28 cellular contexts compared by ENCODE assay signal in genomic region chr12:68903511-68903910, GRCh38.
"Had no signal": no experiment of that assay in that cellular context is flagged by ENCODE, and none has a peak within 500 bp of the region (broad histone marks: within the 10 kb centered on the region; RNA-seq: fewer than 3 reads in every experiment).

No MANE protein-coding gene starts in this region.

- ATAC-seq: Panc1, Right ventricle myocardium inferior, WTC11 had no signal

- H3K36me3 ChIP-seq: SJCRH30 had no signal

- H3K36me3 Mint-ChIP-seq: activated naive CD4-positive, alpha-beta T cell treated with anti-CD3 and anti-CD28 coated beads, Interleukin-2, amount 10 ng/mL, durations not matched to agents 7 days and 5 days; WTC11 had no signal

- DNase-seq: activated CD4-positive, alpha-beta memory T cell treated with anti-CD3 and anti-CD28 coated beads, Interleukin-2, amount 10 ng/mL, durations not matched to agents 7 days and 5 days; activated CD4-positive, alpha-beta T cell treated with anti-CD3 and anti-CD28 coated beads for 1 hour; activated CD4-positive, alpha-beta T cell treated with anti-CD3 and anti-CD28 coated beads, Interleukin-2, amount 50 U/mL, for 1 hour; activated gamma-delta T cell treated with Interleukin-2 at 50 U/mL for 16 hours; activated naive CD4-positive, alpha-beta T cell treated with anti-CD3 and anti-CD28 coated beads, Interleukin-2, amount 10 ng/mL, durations not matched to agents 7 days and 5 days; activated T-cell treated with anti-CD3 and anti-CD28 coated beads for 4 hours; activated T-cell treated with anti-CD3 and anti-CD28 coated beads, Interleukin-2, amount 50 U/mL, for 48 hours; aorta; central memory CD4-positive, alpha-beta T cell; NCI-H1092 treated with DMSO at 0.1 percent for 48 hours; NCI-H1417 treated with DMSO at 0.1 percent for 48 hours; NCI-H1694; NCI-H2029; NCI-H2107; NCI-H345; NCI-H510A; NCI-H526 treated with DMSO at 0.1 percent for 48 hours; NCI-H82; OCI-M1; RPMI8226; SJCRH30; SK-N-SH; SW 1271 had no signal

- H3K4me3 ChIP-seq: SJCRH30 had no signal

- H3K27ac ChIP-seq: KMS-11, SJCRH30 had no signal

- H3K9ac ChIP-seq: KMS-11, SK-N-SH had no signal

- H3K9me3 ChIP-seq: SJCRH30, SK-N-SH had no signal

- H3K4me1 ChIP-seq: SJCRH30 had no signal

- H3K9me3 Mint-ChIP-seq: activated CD4-positive, alpha-beta memory T cell treated with anti-CD3 and anti-CD28 coated beads, Interleukin-2, amount 10 ng/mL, durations not matched to agents 7 days and 5 days; activated naive CD4-positive, alpha-beta T cell treated with anti-CD3 and anti-CD28 coated beads, Interleukin-2, amount 10 ng/mL, durations not matched to agents 7 days and 5 days; activated T-helper 2 cell treated with anti-CD3 and anti-CD28 coated beads, Interferon-gamma antibody, Interleukin-2, Interleukin-4, amounts not matched to agents 10 μg/mL and 5 μg/mL and 100 μg/mL, durations not matched to agents 14 hours and 24 hours and 36 hours had no signal

- H3K9me2 ChIP-seq: SK-N-SH had no signal

- H3K27me3 ChIP-seq: SJCRH30 had no signal

- H3K4me2 ChIP-seq: KMS-11, SK-N-SH had no signal

- H3K27ac Mint-ChIP-seq: activated CD4-positive, alpha-beta memory T cell treated with anti-CD3 and anti-CD28 coated beads, Interleukin-2, amount 10 ng/mL, durations not matched to agents 7 days and 5 days; activated naive CD4-positive, alpha-beta T cell treated with anti-CD3 and anti-CD28 coated beads, Interleukin-2, amount 10 ng/mL, durations not matched to agents 7 days and 5 days; activated T-helper 2 cell treated with anti-CD3 and anti-CD28 coated beads, Interferon-gamma antibody, Interleukin-2, Interleukin-4, amounts not matched to agents 10 μg/mL and 5 μg/mL and 100 μg/mL, durations not matched to agents 14 hours and 24 hours and 36 hours; WTC11 had no signal
